Comparison of ENCODE assay signal across 9 cellular contexts in the genomic region with DNA sequence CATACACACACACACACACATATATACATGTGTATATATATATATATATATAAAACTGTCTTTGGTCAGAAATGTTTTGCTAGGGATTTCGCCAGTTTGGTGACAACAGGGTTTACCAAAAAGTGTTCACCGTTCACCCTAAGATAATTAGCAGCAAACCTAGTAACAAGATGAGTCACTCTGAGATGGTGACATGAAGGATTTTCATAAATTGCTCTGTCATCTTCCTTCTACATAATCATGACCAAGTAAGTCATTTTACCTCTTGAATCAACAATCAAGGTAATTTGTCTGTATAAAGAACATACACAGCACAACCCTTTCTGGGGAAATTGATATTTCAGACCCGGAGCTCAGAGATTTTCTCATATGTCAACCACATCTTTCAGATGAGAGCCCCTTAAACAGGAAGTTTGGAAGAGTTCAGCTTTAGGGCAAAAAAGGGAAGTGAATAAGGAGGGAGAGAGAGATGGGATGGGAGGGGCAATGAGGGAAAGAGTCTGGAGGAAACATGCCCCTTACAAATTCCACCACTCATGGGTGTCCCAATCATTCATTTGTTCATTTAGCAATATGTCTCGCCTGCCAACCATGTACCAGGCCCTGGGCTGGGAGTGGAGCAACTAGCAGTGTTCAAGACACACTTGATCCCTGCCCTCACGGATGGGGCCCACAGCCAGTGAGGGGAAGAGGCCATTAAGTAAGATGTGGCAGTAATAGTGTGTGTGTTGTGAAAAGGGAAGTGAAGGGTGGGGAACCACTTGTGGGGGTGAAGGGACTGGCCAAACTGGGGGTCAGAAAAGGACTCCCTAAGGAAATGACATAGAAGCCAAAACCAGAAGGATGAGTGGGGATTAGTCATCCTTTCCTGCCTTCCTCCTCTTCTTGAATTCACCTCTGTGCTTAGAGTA.
DNase-seq lines count a peak whose midpoint lies in the region; ATAC-seq and TF ChIP-seq lines count a peak whose summit lies in the region.
"Had no signal": no experiment of that assay in that cellular context is flagged by ENCODE, and none has a peak within 500 bp of the region (broad histone marks: within the 10 kb centered on the region; RNA-seq: fewer than 3 reads in every experiment).

No MANE protein-coding gene starts in this region.

- H3K36me3 ChIP-seq in BE2C: no peaks in the 10 kb centered on the region

- ATAC-seq in esophagus mucosa (peak; percentile 46), GM19324 (IDR thresholded peaks at IDR 0.05; ENCODE audit: low FRiP score, unreplicated experiment) (no peak), GM19397 (IDR thresholded peaks at IDR 0.05; ENCODE audit: unreplicated experiment) (no peak)
- peak; percentile 69 to 81 for ATAC-seq in natural killer cell treated with Interleukin-12 subunit alpha and Interleukin-12 subunit beta and Interleukin-15 and Interleukin-18, amount 100 ng/mL, for 72 hours
- no peak for ATAC-seq in activated T-cell treated with anti-CD3 and anti-CD28 coated beads, Interleukin-2, amount 50 U/mL, for 4 hours

- peaks cover 12 to 14% of the 10 kb centered on the region in 2 donors for H3K4me1 Mint-ChIP-seq in natural killer cell treated with Interleukin-12 subunit alpha and Interleukin-12 subunit beta and Interleukin-15 and Interleukin-18, amount 100 ng/mL, for 72 hours (ENCODE audit: low read depth in 2 of 2)
- no peaks in the 10 kb centered on the region for H3K4me1 Mint-ChIP-seq in activated T-cell treated with anti-CD3 and anti-CD28 coated beads, Interleukin-2, amount 50 U/mL, for 4 hours (ENCODE audit: low read depth)

- no peak overlapping the region for H3K4me3 ChIP-seq in BE2C (ENCODE audit: low read depth, low read length)
- H3K4me3 ChIP-seq: skin epidermis had no signal

- no peaks in the 10 kb centered on the region for H3K4me1 ChIP-seq in BE2C

- H3K27me3 ChIP-seq in BE2C: no peaks in the 10 kb centered on the region

- H3K4me3 Mint-ChIP-seq in natural killer cell treated with Interleukin-12 subunit alpha and Interleukin-12 subunit beta and Interleukin-15 and Interleukin-18, amount 100 ng/mL, for 72 hours: peak overlapping the region; percentile 66
- H3K4me3 Mint-ChIP-seq in activated T-cell treated with anti-CD3 and anti-CD28 coated beads, Interleukin-2, amount 50 U/mL, for 4 hours: no peak overlapping the region

- no peaks in the 10 kb centered on the region for H3K9me3 ChIP-seq in BE2C

- H3K36me3 Mint-ChIP-seq in natural killer cell treated with Interleukin-12 subunit alpha and Interleukin-12 subunit beta and Interleukin-15 and Interleukin-18, amount 100 ng/mL, for 72 hours: peaks cover 6% of the 10 kb centered on the region
- H3K36me3 Mint-ChIP-seq in activated T-cell treated with anti-CD3 and anti-CD28 coated beads, Interleukin-2, amount 50 U/mL, for 4 hours (ENCODE audit: insufficient read depth): no peaks in the 10 kb centered on the region

- peak overlapping the region; percentile 80 to 92 for H3K27ac Mint-ChIP-seq in natural killer cell treated with Interleukin-12 subunit alpha and Interleukin-12 subunit beta and Interleukin-15 and Interleukin-18, amount 100 ng/mL, for 72 hours

- TF ChIP-seq CTCF in BE2C (IDR thresholded peaks at IDR 0.05; ENCODE audit: low read depth, low read length): no peak

- no peaks in the 10 kb centered on the region for H3K9me3 Mint-ChIP-seq in natural killer cell treated with Interleukin-12 subunit alpha and Interleukin-12 subunit beta and Interleukin-15 and Interleukin-18, amount 100 ng/mL, for 72 hours
- peaks cover 5% of the 10 kb centered on the region for H3K9me3 Mint-ChIP-seq in activated T-cell treated with anti-CD3 and anti-CD28 coated beads, Interleukin-2, amount 50 U/mL, for 4 hours

- H3K27me3 Mint-ChIP-seq in natural killer cell treated with Interleukin-12 subunit alpha and Interleukin-12 subunit beta and Interleukin-15 and Interleukin-18, amount 100 ng/mL, for 72 hours: peaks cover 5 to 14% of the 10 kb centered on the region in 2 donors
- no peaks in the 10 kb centered on the region for H3K27me3 Mint-ChIP-seq in activated T-cell treated with anti-CD3 and anti-CD28 coated beads, Interleukin-2, amount 50 U/mL, for 4 hours (ENCODE audit: low read depth)

- peak; percentile 36 for DNase-seq in Daoy (ENCODE audit: low read depth)
- peak; percentile 99 for DNase-seq in NOMO-1 treated with dmso at 0.1 percent for 144 hours (lab: John Stamatoyannopoulos, UW; ENCODE audit: unreplicated experiment)
- DNase-seq in natural killer cell treated with Interleukin-12 subunit alpha and Interleukin-12 subunit beta and Interleukin-15 and Interleukin-18, amount 100 ng/mL, for 72 hours (ENCODE audit: low spot score): no peak
- DNase-seq in BE2C: no peak
- DNase-seq in activated T-cell treated with anti-CD3 and anti-CD28 coated beads, Interleukin-2, amount 50 U/mL, for 4 hours: no peak

Comparison
In these comparisons a context has a peak if more than half of its experiments do, and no peak if none do; other contexts are left out.
1. DNase-seq: peak in Daoy (single experiment) and NOMO-1 treated with dmso at 0.1 percent for 144 hours (single experiment); none in natural killer cell treated with Interleukin-12 subunit alpha and Interleukin-12 subunit beta and Interleukin-15 and Interleukin-18, amount 100 ng/mL, for 72 hours (single experiment), BE2C (single experiment) and activated T-cell treated with anti-CD3 and anti-CD28 coated beads, Interleukin-2, amount 50 U/mL, for 4 hours (single experiment).
2. ATAC-seq: peak in esophagus mucosa (single experiment) and natural killer cell treated with Interleukin-12 subunit alpha and Interleukin-12 subunit beta and Interleukin-15 and Interleukin-18, amount 100 ng/mL, for 72 hours (2 of 2); none in GM19324 (single experiment), GM19397 (single experiment) and activated T-cell treated with anti-CD3 and anti-CD28 coated beads, Interleukin-2, amount 50 U/mL, for 4 hours (0 of 2).